Comparison of ENCODE assay signal across 8 cellular contexts in the genomic region with DNA sequence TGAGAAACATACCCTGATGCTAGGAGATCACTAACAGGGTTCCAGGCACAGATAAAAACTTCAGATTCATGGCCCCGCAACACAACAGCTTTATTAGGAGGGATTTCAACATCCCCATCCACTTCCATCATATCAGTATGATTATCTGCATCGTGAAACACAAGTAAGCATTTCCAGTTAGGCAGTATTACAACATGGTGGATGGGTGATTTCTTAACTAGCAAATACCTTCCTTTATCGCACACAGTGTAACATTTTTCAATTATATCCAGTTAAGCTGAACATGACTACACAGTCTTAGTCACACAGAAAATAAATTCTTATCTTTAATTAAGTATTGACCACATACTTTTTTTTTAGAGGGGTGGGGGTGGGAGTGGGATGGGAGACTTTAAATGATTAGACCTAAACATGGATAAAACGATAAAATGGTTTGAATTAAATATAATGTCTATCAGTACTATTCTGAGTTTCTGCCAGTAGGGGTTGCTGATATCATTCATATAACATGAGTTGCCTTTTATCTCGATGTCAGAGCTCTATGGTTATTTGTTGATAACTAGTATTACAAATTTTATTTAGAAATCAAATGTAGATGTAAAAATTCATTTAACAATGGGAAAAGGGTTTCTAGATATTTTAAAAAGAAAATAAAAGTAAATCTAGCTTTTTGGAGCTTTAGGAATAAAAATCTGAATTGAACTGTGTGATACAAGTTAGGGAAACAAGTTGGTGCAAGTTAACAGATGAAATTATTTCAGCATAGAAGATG.
A peak's percentile ranks its signal among the peaks of the same experiment; 100 is the strongest.
DNase-seq lines count a peak whose midpoint lies in the region; ATAC-seq and TF ChIP-seq lines count a peak whose summit lies in the region.

No MANE protein-coding gene starts in this region.

- H2AFZ ChIP-seq in neural progenitor cell (replicated peaks) = no peak overlapping the region

- no peaks in the 10 kb centered on the region for H3K9me3 Mint-ChIP-seq in neural progenitor cell

- peak; percentile 84 for ATAC-seq in GM18502 (IDR thresholded peaks at IDR 0.05; ENCODE audit: poor library complexity, unreplicated experiment)
- peak; percentile 62; the same call in 1 of the 3 replicates for ATAC-seq in RWPE2 (ENCODE audit: low read depth)

- peaks cover 9% of the 10 kb centered on the region for H3K4me1 ChIP-seq in RWPE2 (ENCODE audit: insufficient read depth, poor library complexity, severe bottlenecking)
- peaks cover 1% of the 10 kb centered on the region for H3K4me1 ChIP-seq in neural progenitor cell

- peaks cover 5% of the 10 kb centered on the region for H4K20me1 ChIP-seq in neural progenitor cell (ENCODE audit: low read depth)

- H3K9ac ChIP-seq in neural progenitor cell = no peak overlapping the region

- no peak overlapping the region for H3K4me2 ChIP-seq in neural progenitor cell

- H3F3A ChIP-seq in neural progenitor cell (ENCODE audit: low read depth) = no peaks in the 10 kb centered on the region

- H3K4me1 Mint-ChIP-seq in neural progenitor cell = peaks cover 12% of the 10 kb centered on the region

- peak; percentile 45 for TF ChIP-seq CTCF in AG09319 (IDR thresholded peaks at IDR 0.05; ENCODE audit: low read depth, low read length)
- TF ChIP-seq CTCF in LNCAP (IDR thresholded peaks at IDR 0.05) = peak; percentile 65
- peak; percentile 73 for TF ChIP-seq CTCF in RWPE2 (IDR thresholded peaks at IDR 0.05; ENCODE audit: poor library complexity, severe bottlenecking)
- TF ChIP-seq CTCF in neural progenitor cell (IDR thresholded peaks at IDR 0.05) = peak; percentile 55

- H3K4me3 ChIP-seq in RWPE2 (ENCODE audit: severe bottlenecking) = no peak overlapping the region
- no peak overlapping the region for H3K4me3 ChIP-seq in neural progenitor cell

- DNase-seq in AG09319 (ENCODE audit: extremely low read depth, low read depth) (no peak), RWPE2 (ENCODE audit: low spot score) (no peak), erythroblast (lab: John Stamatoyannopoulos, UW) (peak; percentile 62 to 74), neural progenitor cell (ENCODE audit: low spot score) (peak; percentile 17), COLO668 (lab: John Stamatoyannopoulos, UW; ENCODE audit: unreplicated experiment) (no peak)
- no peak for DNase-seq in stimulated activated CD4-positive, alpha-beta T cell treated with anti-CD3 and anti-CD28 coated beads, Interleukin-15, amount 100 ng/mL, for 24 hours

- H3K9me3 ChIP-seq in RWPE2 (ENCODE audit: severe bottlenecking) = no peaks in the 10 kb centered on the region
- H3K9me3 ChIP-seq in neural progenitor cell (ENCODE audit: low read depth) = no peaks in the 10 kb centered on the region

- peaks cover 71% of the 10 kb centered on the region for H3K79me2 ChIP-seq in neural progenitor cell (ENCODE audit: low read depth)

- H3K27ac ChIP-seq in RWPE2 (ENCODE audit: poor library complexity, severe bottlenecking) (peak overlapping the region; percentile 12), neural progenitor cell (no peak overlapping the region)

- H3K27me3 Mint-ChIP-seq in neural progenitor cell (ENCODE audit: insufficient read depth, low read depth) = no peaks in the 10 kb centered on the region

- no peak overlapping the region for H3K27ac Mint-ChIP-seq in neural progenitor cell

- H3K36me3 ChIP-seq in RWPE2 (ENCODE audit: low read depth) (peaks cover 68% of the 10 kb centered on the region), neural progenitor cell (peaks cover 29% of the 10 kb centered on the region)

- TF ChIP-seq POLR2A in erythroblast (IDR thresholded peaks at IDR 0.05; ENCODE audit: low read length) = no peak

- no peaks in the 10 kb centered on the region for H3K27me3 ChIP-seq in RWPE2 (ENCODE audit: insufficient read depth, poor library complexity, severe bottlenecking)
- no peaks in the 10 kb centered on the region for H3K27me3 ChIP-seq in neural progenitor cell

- peaks cover 25% of the 10 kb centered on the region for H3K36me3 Mint-ChIP-seq in neural progenitor cell

- H3K4me3 Mint-ChIP-seq in neural progenitor cell = no peak overlapping the region

Comparison
In these comparisons a context has a peak if more than half of its experiments do, and no peak if none do; other contexts are left out.
1. DNase-seq: peak in erythroblast (2 of 2) and neural progenitor cell (single experiment); none in AG09319 (single experiment), RWPE2 (single experiment), COLO668 (single experiment) and stimulated activated CD4-positive, alpha-beta T cell treated with anti-CD3 and anti-CD28 coated beads, Interleukin-15, amount 100 ng/mL, for 24 hours (single experiment).
2. Peak in every context shown above with its lines, with median percentiles within 50 percentile points of each other: CTCF ChIP-seq.